In genomic region chrX:19152762-19153161, GRCh38 we compare ENCODE assay signal across 18 cellular contexts. TPM values are rescaled to one million over a fixed set of nuclear protein-coding genes. Genes with fewer than 3 reads are reported as not detected.
"Had no signal": no experiment of that assay in that cellular context is flagged by ENCODE, and none has a peak within 500 bp of the region (broad histone marks: within the 10 kb centered on the region; RNA-seq: fewer than 3 reads in every experiment).

No MANE protein-coding gene starts in this region.

- H3K4me1 Mint-ChIP-seq: activated CD4-positive, alpha-beta memory T cell treated with anti-CD3 and anti-CD28 coated beads, Interleukin-2, amount 10 ng/mL, durations not matched to agents 7 days and 5 days; activated CD4-positive, alpha-beta T cell treated with anti-CD3 and anti-CD28 coated beads for 36 hours; activated naive CD8-positive, alpha-beta T cell treated with anti-CD3 and anti-CD28 coated beads for 36 hours; naive thymus-derived CD8-positive, alpha-beta T cell; stimulated activated effector memory CD8-positive, alpha-beta T cell treated with anti-CD3 and anti-CD28 coated beads, Interleukin-12 subunit alpha, Interleukin-12 subunit beta, amount 100 ng/mL, for 72 hours had no signal

- H3K27me3 ChIP-seq: tibial artery had no signal

- ATAC-seq: activated CD4-positive, alpha-beta T cell treated with anti-CD3 and anti-CD28 coated beads for 36 hours; left cardiac atrium; mucosa of descending colon; naive thymus-derived CD8-positive, alpha-beta T cell; right cardiac atrium; stimulated activated effector memory CD8-positive, alpha-beta T cell treated with anti-CD3 and anti-CD28 coated beads, Interleukin-12 subunit alpha, Interleukin-12 subunit beta, amount 100 ng/mL, for 72 hours had no signal

- H3K9me3 ChIP-seq: mucosa of descending colon, vagina had no signal

- DNase-seq: activated CD4-positive, alpha-beta memory T cell treated with anti-CD3 and anti-CD28 coated beads, Interleukin-2, amount 10 ng/mL, durations not matched to agents 7 days and 5 days; activated CD4-positive, alpha-beta T cell treated with anti-CD3 and anti-CD28 coated beads for 36 hours; activated gamma-delta T cell treated with Interleukin-2 at 50 U/mL for 16 hours; activated naive CD8-positive, alpha-beta T cell treated with anti-CD3 and anti-CD28 coated beads for 36 hours; activated T-cell treated with anti-CD3 and anti-CD28 coated beads, Interleukin-2, amount 50 U/mL, for 48 hours; caudate nucleus; effector memory CD4-positive, alpha-beta T cell; hypothalamus; left cardiac atrium; mucosa of descending colon; naive thymus-derived CD8-positive, alpha-beta T cell; right cardiac atrium; tibial artery; WERI-Rb-1 had no signal

- H3K36me3 Mint-ChIP-seq: activated naive CD8-positive, alpha-beta T cell treated with anti-CD3 and anti-CD28 coated beads for 36 hours; stimulated activated effector memory CD8-positive, alpha-beta T cell treated with anti-CD3 and anti-CD28 coated beads, Interleukin-12 subunit alpha, Interleukin-12 subunit beta, amount 100 ng/mL, for 72 hours had no signal

- H3K27ac Mint-ChIP-seq: activated CD4-positive, alpha-beta memory T cell treated with anti-CD3 and anti-CD28 coated beads, Interleukin-2, amount 10 ng/mL, durations not matched to agents 7 days and 5 days; activated CD4-positive, alpha-beta T cell treated with anti-CD3 and anti-CD28 coated beads for 36 hours; activated naive CD8-positive, alpha-beta T cell treated with anti-CD3 and anti-CD28 coated beads for 36 hours; naive thymus-derived CD8-positive, alpha-beta T cell; stimulated activated effector memory CD8-positive, alpha-beta T cell treated with anti-CD3 and anti-CD28 coated beads, Interleukin-12 subunit alpha, Interleukin-12 subunit beta, amount 100 ng/mL, for 72 hours had no signal

- H3K36me3 ChIP-seq: tibial artery, vagina, WERI-Rb-1 had no signal

- H3K4me1 ChIP-seq: tibial artery, vagina had no signal

- H3K27me3 Mint-ChIP-seq: activated CD4-positive, alpha-beta memory T cell treated with anti-CD3 and anti-CD28 coated beads, Interleukin-2, amount 10 ng/mL, durations not matched to agents 7 days and 5 days; activated CD4-positive, alpha-beta T cell treated with anti-CD3 and anti-CD28 coated beads for 36 hours had no signal

- H3K27ac ChIP-seq: coronary artery, tibial artery, vagina, WERI-Rb-1 had no signal

- H3K4me3 ChIP-seq: coronary artery, mucosa of descending colon, tibial artery, vagina had no signal

- H3K4me3 Mint-ChIP-seq: activated CD4-positive, alpha-beta memory T cell treated with anti-CD3 and anti-CD28 coated beads, Interleukin-2, amount 10 ng/mL, durations not matched to agents 7 days and 5 days; activated CD4-positive, alpha-beta T cell treated with anti-CD3 and anti-CD28 coated beads for 36 hours; activated naive CD8-positive, alpha-beta T cell treated with anti-CD3 and anti-CD28 coated beads for 36 hours; naive thymus-derived CD8-positive, alpha-beta T cell; stimulated activated effector memory CD8-positive, alpha-beta T cell treated with anti-CD3 and anti-CD28 coated beads, Interleukin-12 subunit alpha, Interleukin-12 subunit beta, amount 100 ng/mL, for 72 hours had no signal

- H3K9me3 Mint-ChIP-seq: activated CD4-positive, alpha-beta memory T cell treated with anti-CD3 and anti-CD28 coated beads, Interleukin-2, amount 10 ng/mL, durations not matched to agents 7 days and 5 days; stimulated activated effector memory CD8-positive, alpha-beta T cell treated with anti-CD3 and anti-CD28 coated beads, Interleukin-12 subunit alpha, Interleukin-12 subunit beta, amount 100 ng/mL, for 72 hours had no signal

RNA-seq across cellular contexts. Expression of gene ADGRG2, which starts 30.5 kb away (rescaled TPM):
- total RNA-seq: activated CD4-positive, alpha-beta memory T cell treated with anti-CD3 and anti-CD28 coated beads, Interleukin-2, amount 10 ng/mL, durations not matched to agents 7 days and 5 days; activated CD4-positive, alpha-beta T cell treated with anti-CD3 and anti-CD28 coated beads for 36 hours; activated naive CD8-positive, alpha-beta T cell treated with anti-CD3 and anti-CD28 coated beads for 36 hours; glomerular endothelial cell; naive thymus-derived CD8-positive, alpha-beta T cell had no signal
- polyA plus RNA-seq: naive thymus-derived CD8-positive, alpha-beta T cell had no signal
